ENCODE assay signal across 12 cellular contexts in the genomic region with DNA sequence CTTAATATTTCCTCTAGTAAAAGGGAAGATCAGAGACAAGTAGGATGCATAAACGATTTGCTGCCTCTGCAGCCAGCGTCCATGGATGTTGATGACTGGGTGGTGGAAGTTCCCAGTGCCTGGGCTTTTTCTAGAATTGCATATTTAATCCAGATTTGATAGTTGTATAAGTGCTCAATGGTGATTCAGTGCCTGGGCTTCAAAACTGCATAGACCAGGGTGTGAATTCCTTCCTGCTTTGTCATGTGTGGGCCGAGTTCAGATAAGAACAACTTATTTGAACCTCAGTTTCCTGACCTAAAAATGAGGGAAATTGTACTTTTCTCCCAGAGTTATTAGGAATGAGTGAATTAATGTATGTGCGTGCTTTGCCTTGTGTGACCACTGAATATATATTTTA.
A peak's percentile ranks its signal among the peaks of the same experiment; 100 is the strongest.
DNase-seq lines count a peak whose midpoint lies in the region; ATAC-seq and TF ChIP-seq lines count a peak whose summit lies in the region.
"Had no signal": no experiment of that assay in that cellular context is flagged by ENCODE, and none has a peak within 500 bp of the region (broad histone marks: within the 10 kb centered on the region; RNA-seq: fewer than 3 reads in every experiment).

No MANE protein-coding gene starts in this region.

- DNase-seq in MCF 10A (ENCODE audit: unreplicated experiment), result peak; percentile 63
- no peak for DNase-seq in breast epithelium (ENCODE audit: low spot score in 2 of 2)
- peak; percentile 89 to 93 for DNase-seq in cardiac fibroblast (ENCODE audit: low read depth in 2 of 2)
- DNase-seq in left colon, result no peak
- no peak for DNase-seq in type B pancreatic cell (ENCODE audit: extremely low spot score, unreplicated experiment)
- no peak for DNase-seq in activated T-cell treated with anti-CD3 and anti-CD28 coated beads, Interleukin-2, amount 50 U/mL, for 72 hours
- no peak for DNase-seq in DMS153 (lab: John Stamatoyannopoulos, UW)
- DNase-seq: 8988T, left cardiac atrium, NCI-H1930, SHP77 had no signal

- H3K4me3 Mint-ChIP-seq in MCF 10A (ENCODE audit: unreplicated experiment), result no peak overlapping the region
- peak overlapping the region; percentile 6 for H3K4me3 Mint-ChIP-seq in type B pancreatic cell
- no peak overlapping the region for H3K4me3 Mint-ChIP-seq in activated T-cell treated with anti-CD3 and anti-CD28 coated beads, Interleukin-2, amount 50 U/mL, for 72 hours

- no peaks in the 10 kb centered on the region for H3K9me3 ChIP-seq in breast epithelium

- no TSS peak for BruUV-seq in MCF 10A (replicated peaks; lab: Mats Ljungman, UMichigan)

- no peaks in the 10 kb centered on the region for H3K36me3 ChIP-seq in breast epithelium

- H3K4me1 ChIP-seq in breast epithelium, result peaks cover 0 to 3% of the 10 kb centered on the region in 2 donors

- TF ChIP-seq POLR2A in breast epithelium (IDR thresholded peaks at IDR 0.05), result no peak

- POLR2A ChIA-PET in MCF 10A (lab: Yijun Ruan, JAX), result no interaction called here

- H3K4me1 Mint-ChIP-seq in MCF 10A (ENCODE audit: insufficient read depth, unreplicated experiment) (peaks cover 33% of the 10 kb centered on the region), type B pancreatic cell (ENCODE audit: unreplicated experiment) (peaks cover 47% of the 10 kb centered on the region)
- no peaks in the 10 kb centered on the region for H3K4me1 Mint-ChIP-seq in activated T-cell treated with anti-CD3 and anti-CD28 coated beads, Interleukin-2, amount 50 U/mL, for 72 hours (ENCODE audit: low read depth)

- H3K27ac Mint-ChIP-seq in MCF 10A (ENCODE audit: low read depth, unreplicated experiment) (peak overlapping the region; percentile 82), type B pancreatic cell (peak overlapping the region; percentile 17)
- no peak overlapping the region for H3K27ac Mint-ChIP-seq in activated T-cell treated with anti-CD3 and anti-CD28 coated beads, Interleukin-2, amount 50 U/mL, for 72 hours

- peaks cover 25% of the 10 kb centered on the region for H3K36me3 Mint-ChIP-seq in MCF 10A (ENCODE audit: insufficient read depth, unreplicated experiment)
- peaks cover 12% of the 10 kb centered on the region for H3K36me3 Mint-ChIP-seq in type B pancreatic cell
- no peaks in the 10 kb centered on the region for H3K36me3 Mint-ChIP-seq in activated T-cell treated with anti-CD3 and anti-CD28 coated beads, Interleukin-2, amount 50 U/mL, for 72 hours (ENCODE audit: insufficient read depth in 2 of 2)

- no peak overlapping the region for H3K27ac ChIP-seq in breast epithelium

- H3K9me3 Mint-ChIP-seq in MCF 10A (ENCODE audit: unreplicated experiment) (no peaks in the 10 kb centered on the region), type B pancreatic cell (no peaks in the 10 kb centered on the region)
- no peaks in the 10 kb centered on the region for H3K9me3 Mint-ChIP-seq in activated T-cell treated with anti-CD3 and anti-CD28 coated beads, Interleukin-2, amount 50 U/mL, for 72 hours

- H3K27me3 Mint-ChIP-seq in MCF 10A (ENCODE audit: insufficient read depth, unreplicated experiment) (no peaks in the 10 kb centered on the region), type B pancreatic cell (no peaks in the 10 kb centered on the region)
- no peaks in the 10 kb centered on the region for H3K27me3 Mint-ChIP-seq in activated T-cell treated with anti-CD3 and anti-CD28 coated beads, Interleukin-2, amount 50 U/mL, for 72 hours (ENCODE audit: low read depth)

- H3K4me3 ChIP-seq in breast epithelium (no peak overlapping the region), cardiac fibroblast (replicated peaks in 1 of 2; ENCODE audit: low read depth in 2 of 2, low read length in 2 of 2) (no peak overlapping the region)

- intact Hi-C loops in MCF 10A (cut with micrococcal nuclease), result no loop called here
- intact Hi-C loops in breast epithelium (cut with DNase I; ENCODE audit: low total_unique reads), result loop anchor here (2.0 kb wide), 1 partner anchor 79 kb away; no protein-coding TSS in a partner anchor
- intact Hi-C loops in left colon (cut with DNase I, micrococcal nuclease), result no loop called here

- CTCF ChIA-PET in MCF 10A (lab: Yijun Ruan, JAX), result interaction anchor here (0.6 to 3.2 kb wide), 2 partner anchors 12 to 109 kb away, joined by 3 to 17 read pairs; no protein-coding TSS in a partner anchor

- ATAC-seq in left colon, result peak; percentile 34
- no peak for ATAC-seq in activated T-cell treated with anti-CD3 and anti-CD28 coated beads, Interleukin-2, amount 50 U/mL, for 72 hours (replicated peaks in 1 of 2)
- ATAC-seq in HG02852 (IDR thresholded peaks at IDR 0.05; ENCODE audit: unreplicated experiment), result no peak

- TF ChIP-seq CTCF in MCF 10A (IDR thresholded peaks at IDR 0.05; ENCODE audit: unreplicated experiment) (no peak), breast epithelium (IDR thresholded peaks at IDR 0.05) (no peak), cardiac fibroblast (IDR thresholded peaks at IDR 0.05; ENCODE audit: low read depth, low read length) (no peak), type B pancreatic cell (conservative IDR thresholded peaks at IDR 0.05) (no peak)

- H3K27me3 ChIP-seq in breast epithelium, result no peaks in the 10 kb centered on the region

Comparison
In these comparisons a context has a peak if more than half of its experiments do, and no peak if none do; other contexts are left out.
1. DNase-seq: peak in MCF 10A (single experiment) and cardiac fibroblast (2 of 2); none in breast epithelium (0 of 2), left colon (0 of 2), type B pancreatic cell (single experiment), activated T-cell treated with anti-CD3 and anti-CD28 coated beads, Interleukin-2, amount 50 U/mL, for 72 hours (0 of 2) and DMS153 (single experiment).